ENCODE assay signal across 31 cellular contexts in the genomic region with DNA sequence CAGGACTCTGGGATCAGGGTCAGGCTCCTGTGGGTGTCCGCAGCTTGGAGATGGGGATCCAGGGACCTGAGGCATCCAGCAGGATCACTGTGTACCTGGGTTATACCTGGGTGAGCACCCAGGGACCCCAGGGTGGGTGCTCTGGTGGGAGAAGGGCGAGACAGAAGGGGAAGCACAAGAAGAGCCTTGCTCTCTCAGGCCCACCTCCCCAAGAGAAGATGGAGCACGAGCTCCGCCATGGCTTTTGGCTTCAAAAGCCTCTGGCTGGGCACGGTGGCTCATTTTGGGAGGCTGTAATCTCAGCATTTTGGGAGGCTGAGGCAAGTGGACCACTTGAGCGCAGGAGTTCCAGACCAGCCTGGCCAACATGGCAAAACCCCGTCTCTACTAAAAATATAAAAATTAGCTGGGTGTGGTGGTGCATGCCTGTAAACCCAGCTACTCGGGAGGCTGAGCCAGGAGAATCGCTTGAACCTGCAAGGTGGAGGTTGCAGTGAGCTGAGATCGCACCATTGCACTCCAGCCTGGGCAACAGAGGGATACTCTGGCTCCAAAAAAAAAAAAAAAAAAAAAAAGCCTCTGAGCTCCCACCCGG. TPM values are rescaled to one million over a fixed set of nuclear protein-coding genes. Genes with fewer than 3 reads are reported as not detected.
"Had no signal": no experiment of that assay in that cellular context is flagged by ENCODE, and none has a peak within 500 bp of the region (broad histone marks: within the 10 kb centered on the region; RNA-seq: fewer than 3 reads in every experiment).

No MANE protein-coding gene starts in this region.

- H3K4me1 ChIP-seq: gastrocnemius medialis, left lung, tibial artery had no signal

- H3K27ac Mint-ChIP-seq: mesothelial cell of epicardium, nephron progenitor cell had no signal

- H3K27me3 Mint-ChIP-seq: type B pancreatic cell had no signal

- ATAC-seq: esophagus mucosa, gastrocnemius medialis, left cardiac atrium, left lung, sciatic nerve had no signal

- H3K36me3 Mint-ChIP-seq: mesothelial cell of epicardium, type B pancreatic cell had no signal

- H3K36me3 ChIP-seq: gastrocnemius medialis, left lung, ovary, stomach, tibial artery had no signal

- H3K4me3 Mint-ChIP-seq: endodermal cell, mesothelial cell of epicardium, naive B cell, nephron progenitor cell had no signal

- H3K4me3 ChIP-seq: gastrocnemius medialis, left lung, mucosa of descending colon, ovary, smooth muscle cell, stomach, testis, tibial artery had no signal

- H3K9me3 ChIP-seq: gastrocnemius medialis, left lung, mucosa of descending colon, ovary, stomach, testis, tibial artery had no signal

- H3K9me3 Mint-ChIP-seq: endodermal cell, mesothelial cell of epicardium, nephron progenitor cell, type B pancreatic cell had no signal

- H3K27me3 ChIP-seq: gastrocnemius medialis, left lung, ovary, testis, tibial artery had no signal

- H3K4me2 ChIP-seq: smooth muscle cell had no signal

- DNase-seq: effector CD8-positive, alpha-beta T cell; endodermal cell; foreskin fibroblast; gastrocnemius medialis; head of caudate nucleus; left cardiac atrium; left lung; mesenchymal stem cell; mucosa of descending colon; naive B cell; nephron progenitor cell; occipital lobe; ovary; stimulated activated CD4-positive, alpha-beta T cell treated with anti-CD3 and anti-CD28 coated beads, Interleukin-12 subunit alpha, Interleukin-12 subunit beta, amount 100 ng/mL, for 4 hours; stimulated activated CD4-positive, alpha-beta T cell treated with anti-CD3 and anti-CD28 coated beads, Interleukin-1b, Interleukin-23, amount 100 ng/mL, for 48 hours; stimulated activated CD4-positive, alpha-beta T cell treated with anti-CD3 and anti-CD28 coated beads, Interleukin-4, amount 100 ng/mL, for 1 hour; stimulated activated CD8-positive, alpha-beta memory T cell treated with anti-CD3 and anti-CD28 coated beads, Interleukin-4, amount 100 ng/mL, for 48 hours; stimulated activated naive CD4-positive, alpha-beta T cell treated with Interleukin-2 at 50 U/mL for 16 hours; stomach; testis; tibial artery had no signal

- H3K27ac ChIP-seq: epithelial cell of prostate, gastrocnemius medialis, left lung, ovary, testis, tibial artery had no signal

RNA-seq across cellular contexts. Expression of a gene that starts 8.9 kb away (rescaled TPM):
- total RNA-seq: esophagus mucosa, gastrocnemius medialis, glomerular endothelial cell, left cardiac atrium, lower leg skin, mesothelial cell of epicardium, mucosa of descending colon, sciatic nerve, stomach had no signal
- polyA plus RNA-seq: smooth muscle cell, stomach had no signal

RNA-seq across cellular contexts. Expression of a gene that starts 35.4 kb away (rescaled TPM):
- total RNA-seq: endodermal cell, kidney epithelial cell, mesothelial cell of epicardium, pulmonary artery endothelial cell had no signal
- polyA plus RNA-seq: smooth muscle cell had no signal
